In the genomic region with DNA sequence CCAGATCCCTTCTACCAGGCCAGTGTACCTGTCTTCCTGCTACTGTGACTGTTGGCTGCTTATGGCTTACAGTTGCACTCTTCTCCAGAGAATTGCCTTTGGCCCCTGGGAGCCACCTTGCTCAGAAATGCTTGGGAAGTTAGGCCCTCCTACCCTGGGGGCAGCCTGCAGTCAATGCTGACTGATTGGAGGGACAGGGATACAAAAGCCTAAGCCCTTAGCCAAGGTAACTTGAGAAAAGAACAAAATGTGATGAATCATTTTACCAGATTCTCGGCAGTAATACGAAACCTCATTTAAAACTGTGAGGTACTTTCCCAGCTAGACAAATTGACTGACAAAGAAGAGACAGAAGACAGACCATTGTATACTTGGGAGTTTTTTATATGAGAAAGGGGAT, we compare ENCODE assay signal across 20 cellular contexts. TPM values are rescaled to one million over a fixed set of nuclear protein-coding genes. Genes with fewer than 3 reads are reported as not detected.
DNase-seq lines count a peak whose midpoint lies in the region; ATAC-seq, FAIRE-seq and TF ChIP-seq lines count a peak whose summit lies in the region.
"Had no signal": no experiment of that assay in that cellular context is flagged by ENCODE, and none has a peak within 500 bp of the region (broad histone marks: within the 10 kb centered on the region; RNA-seq: fewer than 3 reads in every experiment).

No MANE protein-coding gene starts in this region.

- H3K4me3 ChIP-seq in OCI-LY3 (ENCODE audit: low read length) (peak overlapping the region; percentile 34), iPS-18a (ENCODE audit: low read length) (peak overlapping the region; percentile 13), ovary (no peak overlapping the region)
- H3K4me3 ChIP-seq: cardiac muscle cell had no signal

- peaks cover 13% of the 10 kb centered on the region for H3K9me3 ChIP-seq in OCI-LY3 (ENCODE audit: insufficient read depth, low read length)
- no peaks in the 10 kb centered on the region for H3K9me3 ChIP-seq in iPS-18a (ENCODE audit: control insufficient read depth, low read depth, low read length)
- H3K9me3 ChIP-seq in ovary = no peaks in the 10 kb centered on the region

- no peak overlapping the region for H3K4me3 Mint-ChIP-seq in HFFc6
- H3K4me3 Mint-ChIP-seq: activated naive CD4-positive, alpha-beta T cell treated with anti-CD3 and anti-CD28 coated beads for 36 hours; T-cell had no signal

- H3K9ac ChIP-seq in OCI-LY3 (ENCODE audit: low read length) (no peak overlapping the region), iPS-18a (ENCODE audit: low read length) (no peak overlapping the region)

- H3K27ac Mint-ChIP-seq in HFFc6 = no peak overlapping the region
- H3K27ac Mint-ChIP-seq: activated naive CD4-positive, alpha-beta T cell treated with anti-CD3 and anti-CD28 coated beads for 36 hours; T-cell had no signal

- peaks cover 11% of the 10 kb centered on the region for H3K36me3 ChIP-seq in OCI-LY3 (replicated peaks; ENCODE audit: low read depth, low read length)
- no peaks in the 10 kb centered on the region for H3K36me3 ChIP-seq in iPS-18a (ENCODE audit: control insufficient read depth, low read depth, low read length)
- no peaks in the 10 kb centered on the region for H3K36me3 ChIP-seq in ovary
- H3K36me3 ChIP-seq: cardiac muscle cell had no signal

- WGBS in ovary, 3 donors = 60 to 65% (median 64%) methylated on average over 2 of the region's 2 CpGs

- no peak for TF ChIP-seq CTCF in OCI-LY3 (IDR thresholded peaks at IDR 0.05; ENCODE audit: low read depth, low read length)
- no peak for TF ChIP-seq CTCF in HFFc6 (IDR thresholded peaks at IDR 0.05)
- TF ChIP-seq CTCF in ovary (IDR thresholded peaks at IDR 0.05) = no peak

- H3K9me3 Mint-ChIP-seq in HFFc6 = peaks cover 41% of the 10 kb centered on the region
- H3K9me3 Mint-ChIP-seq: activated naive CD4-positive, alpha-beta T cell treated with anti-CD3 and anti-CD28 coated beads for 36 hours had no signal

- H4K20me1 ChIP-seq in OCI-LY3 (ENCODE audit: insufficient read depth, low read length) = no peaks in the 10 kb centered on the region; the same call in 1 of the 2 replicates

- peaks cover 68% of the 10 kb centered on the region for H3K27me3 ChIP-seq in OCI-LY3 (ENCODE audit: low read depth, low read length)
- H3K27me3 ChIP-seq in iPS-18a (ENCODE audit: control insufficient read depth, insufficient read depth, low read length) = no peaks in the 10 kb centered on the region
- no peaks in the 10 kb centered on the region for H3K27me3 ChIP-seq in ovary
- H3K27me3 ChIP-seq: cardiac muscle cell had no signal

- H3K4me1 ChIP-seq in OCI-LY3 (ENCODE audit: low read length) = peaks cover 25% of the 10 kb centered on the region
- H3K4me1 ChIP-seq in iPS-18a (ENCODE audit: control insufficient read depth, low read depth, low read length) = peaks cover 12% of the 10 kb centered on the region
- no peaks in the 10 kb centered on the region for H3K4me1 ChIP-seq in ovary (ENCODE audit: insufficient read depth)

- no peak for TF ChIP-seq POLR2A in ovary (IDR thresholded peaks at IDR 0.05)

- FAIRE-seq in HTR-8/SVneo (lab: Jason Lieb, UNC) = peak; percentile 86
- FAIRE-seq: keratinocyte had no signal

- peak; percentile 79 for DNase-seq in Daoy (ENCODE audit: low read depth)
- peak; percentile 35 for DNase-seq in HTR-8/SVneo (ENCODE audit: insufficient read length, low spot score)
- DNase-seq in HFFc6 = no peak
- no peak for DNase-seq in ovary
- DNase-seq: activated CD8-positive, alpha-beta memory T cell treated with anti-CD3 and anti-CD28 coated beads, Interleukin-2, amount 50 U/mL, for 4 hours; activated naive CD4-positive, alpha-beta T cell treated with anti-CD3 and anti-CD28 coated beads for 36 hours; effector CD4-positive, alpha-beta T cell; foreskin melanocyte; NCI-H1048; NCI-H526 treated with DMSO at 0.1 percent for 48 hours; occipital lobe; stimulated activated CD4-positive, alpha-beta T cell treated with anti-CD3 and anti-CD28 coated beads, Interleukin-4, amount 100 ng/mL, for 24 hours; T-cell had no signal

- peak overlapping the region; percentile 62 for H3K4me2 ChIP-seq in OCI-LY3 (ENCODE audit: low read length)

- ATAC-seq in GM19397 (IDR thresholded peaks at IDR 0.05; ENCODE audit: unreplicated experiment) (no peak), HG02981 (IDR thresholded peaks at IDR 0.05; ENCODE audit: unreplicated experiment) (no peak)
- ATAC-seq: T-cell had no signal

- no peak overlapping the region for H2AFZ ChIP-seq in OCI-LY3 (ENCODE audit: low read depth, low read length)

- no peaks in the 10 kb centered on the region for H3K79me2 ChIP-seq in OCI-LY3 (ENCODE audit: low read length)

- no peaks in the 10 kb centered on the region for H3K4me1 Mint-ChIP-seq in HFFc6 (ENCODE audit: low read depth)
- H3K4me1 Mint-ChIP-seq: T-cell had no signal

- TF ChIP-seq EP300 in ovary (IDR thresholded peaks at IDR 0.05) = no peak

- 0 out of 2 replicates have a peak, but pooled peaks cover 5% of the 10 kb centered on the region for H3K36me3 Mint-ChIP-seq in HFFc6 (ENCODE audit: low read depth)
- H3K36me3 Mint-ChIP-seq: T-cell had no signal

- no peak overlapping the region for H3K27ac ChIP-seq in OCI-LY3 (ENCODE audit: low read length)
- no peak overlapping the region for H3K27ac ChIP-seq in iPS-18a (ENCODE audit: low read length)
- no peak overlapping the region for H3K27ac ChIP-seq in ovary
- H3K27ac ChIP-seq: cardiac muscle cell had no signal

- no peaks in the 10 kb centered on the region for H3K27me3 Mint-ChIP-seq in HFFc6 (ENCODE audit: insufficient read depth)

- intact Hi-C loops in ovary (cut with DNase I) = no loop called here

RNA-seq across cellular contexts. Expression of a gene that starts 47.3 kb away (rescaled TPM):
- not detected in 2 replicates for total RNA-seq in Daoy (2014; rRNA removed; shearing (Covaris generic))
- total RNA-seq in HFFc6 (2021; fragmentation: NEBNext Ultra II Directional; extraction: Animal tissue kit (Norgen Biotek cat#: 25700)) = not detected
- not detected for total RNA-seq in ovary
- polyA plus RNA-seq in ovary = not detected
- total RNA-seq: activated naive CD4-positive, alpha-beta T cell treated with anti-CD3 and anti-CD28 coated beads for 36 hours; cardiac muscle cell; occipital lobe; T-cell had no signal
- polyA plus RNA-seq: cardiac muscle cell, keratinocyte, thymus had no signal

Comparison
In these comparisons a context has a peak if more than half of its experiments do, and no peak if none do; other contexts are left out.
1. DNase-seq: peak in Daoy (single experiment) and HTR-8/SVneo (single experiment); none in HFFc6 (single experiment) and ovary (0 of 5).